In genomic region chr10:75925999-75926398, GRCh38 we compare ENCODE assay signal across 21 cellular contexts.
A peak's percentile ranks its signal among the peaks of the same experiment; 100 is the strongest.
DNase-seq lines count a peak whose midpoint lies in the region; ATAC-seq, FAIRE-seq and TF ChIP-seq lines count a peak whose summit lies in the region.
"Had no signal": no experiment of that assay in that cellular context is flagged by ENCODE, and none has a peak within 500 bp of the region (broad histone marks: within the 10 kb centered on the region; RNA-seq: fewer than 3 reads in every experiment).

No MANE protein-coding gene starts in this region.

- H3K4me2 ChIP-seq in HepG2 (ENCODE audit: low read depth, low read length) (no peak overlapping the region), neural cell (ENCODE audit: low read length) (no peak overlapping the region)
- H3K4me2 ChIP-seq: A549; BLaER1 treated with 17β-estradiol and CSF1 and Interleukin-3, amounts not matched to agents 10 nM and 100 nM had no signal

- no peaks in the 10 kb centered on the region for H3K4me1 ChIP-seq in HepG2 (ENCODE audit: insufficient read depth, low read length)
- H3K4me1 ChIP-seq in right lobe of liver, result no peaks in the 10 kb centered on the region
- no peaks in the 10 kb centered on the region for H3K4me1 ChIP-seq in prostate gland (replicated peaks)
- no peaks in the 10 kb centered on the region for H3K4me1 ChIP-seq in psoas muscle
- H3K4me1 ChIP-seq: A549, Caco-2 had no signal

- in situ Hi-C loops in HepG2 (cut with HindIII; ENCODE audit: extremely low pct_ligation_motif_present, low pct_unique_long_range_greater_than_20kb), result no loop called here

- no TSS peak for BruUV-seq in HepG2 (replicated peaks; lab: Mats Ljungman, UMichigan)

- H3K79me2 ChIP-seq in HepG2 (ENCODE audit: insufficient read depth, low read length) (no peaks in the 10 kb centered on the region), neural cell (replicated peaks; ENCODE audit: insufficient read depth, low read length) (no peaks in the 10 kb centered on the region)

- H3K9me2 ChIP-seq in neural cell (ENCODE audit: insufficient read depth, low read length), result no peaks in the 10 kb centered on the region

- H3K27ac ChIP-seq in HepG2 (ENCODE audit: extremely low read length, insufficient read depth, low read length) (no peak overlapping the region), right lobe of liver (no peak overlapping the region), neural cell (ENCODE audit: low read length) (peak overlapping the region; percentile 90), prostate gland (no peak overlapping the region), psoas muscle (no peak overlapping the region)
- H3K27ac ChIP-seq: 22Rv1; A549; BLaER1 treated with 17β-estradiol and CSF1 and Interleukin-3, amounts not matched to agents 10 nM and 100 nM; C4-2B had no signal

- TF ChIP-seq EP300 in HepG2 (IDR thresholded peaks at IDR 0.05; ENCODE audit: low read depth in 2 of 2, low read length in 2 of 2) (no peak), HepG2 (CRISPR knock-in tag; IDR thresholded peaks at IDR 0.05; ENCODE audit: borderline replicate concordance) (no peak), neural cell (conservative IDR thresholded peaks at IDR 0.05; ENCODE audit: poor library complexity, severe bottlenecking) (no peak)

- TF ChIP-seq RAD21 in HepG2 (CRISPR knock-in tag; IDR thresholded peaks at IDR 0.05) (no peak), neural cell (conservative IDR thresholded peaks at IDR 0.05) (no peak)

- peaks cover 2% of the 10 kb centered on the region for H3F3A ChIP-seq in neural cell (ENCODE audit: insufficient read depth, low read length, poor library complexity, severe bottlenecking)

- 100% methylated on average over 1 of the region's 1 CpG for WGBS in HepG2 (ENCODE audit: low lambda C conversion rate)
- WGBS in right lobe of liver (ENCODE audit: insufficient coverage, low coverage, low lambda C conversion rate, missing lambda C conversion rate), result 100% methylated on average over 1 of the region's 1 CpG
- WGBS in prostate gland, result 50% methylated on average over 1 of the region's 1 CpG
- WGBS in psoas muscle, 3 donors, result 96 to 100% (median 98%) methylated on average over 1 of the region's 1 CpG

- no peaks in the 10 kb centered on the region for H3K9me3 ChIP-seq in HepG2 (ENCODE audit: low read length)
- no peaks in the 10 kb centered on the region for H3K9me3 ChIP-seq in right lobe of liver
- H3K9me3 ChIP-seq in neural cell (ENCODE audit: low read length), result no peaks in the 10 kb centered on the region
- no peaks in the 10 kb centered on the region for H3K9me3 ChIP-seq in prostate gland
- no peaks in the 10 kb centered on the region for H3K9me3 ChIP-seq in psoas muscle
- H3K9me3 ChIP-seq: A549; BLaER1 treated with 17β-estradiol and CSF1 and Interleukin-3, amounts not matched to agents 10 nM and 100 nM; Caco-2 had no signal

- ATAC-seq in HepG2 (no peak), right lobe of liver (no peak), psoas muscle (no peak)
- ATAC-seq: A549; CD8-positive, alpha-beta T cell had no signal

- H3K4me3 ChIP-seq in HepG2 (replicated peaks in 1 of 3; ENCODE audit: insufficient read depth in 1 of 3, low read depth in 2 of 3, low read length in 3 of 3) (no peak overlapping the region), right lobe of liver (no peak overlapping the region), neural cell (ENCODE audit: low read length) (no peak overlapping the region), prostate gland (no peak overlapping the region), psoas muscle (no peak overlapping the region)
- H3K4me3 ChIP-seq: A549; BLaER1 treated with 17β-estradiol and CSF1 and Interleukin-3, amounts not matched to agents 10 nM and 100 nM had no signal

- no peaks in the 10 kb centered on the region for H3K27me3 ChIP-seq in HepG2 (ENCODE audit: control insufficient read depth in 1 of 2, insufficient read depth in 2 of 2, low read length in 2 of 2)
- H3K27me3 ChIP-seq in right lobe of liver, result no peaks in the 10 kb centered on the region
- H3K27me3 ChIP-seq in neural cell (ENCODE audit: insufficient read depth, low read depth, low read length), result no peaks in the 10 kb centered on the region
- no peaks in the 10 kb centered on the region for H3K27me3 ChIP-seq in prostate gland (replicated peaks; ENCODE audit: insufficient read depth)
- peaks cover 0 to 2% (median 0%) of the 10 kb centered on the region in 3 donors for H3K27me3 ChIP-seq in psoas muscle (ENCODE audit: insufficient read depth in 3 of 3, low read length in 2 of 3)
- H3K27me3 ChIP-seq: BLaER1 treated with 17β-estradiol and CSF1 and Interleukin-3, amounts not matched to agents 10 nM and 100 nM had no signal

- DNase-seq in HepG2 (ENCODE audit: low spot score) (no peak), right lobe of liver (no peak), prostate gland (ENCODE audit: low spot score) (peak; percentile 53), NK-92 (lab: John Stamatoyannopoulos, UW; ENCODE audit: unreplicated experiment) (no peak), psoas muscle (no peak)
- DNase-seq: AML-193; Caco-2; Calu3; CD4-positive, alpha-beta T cell; CD8-positive, alpha-beta T cell; DMS79 treated with DMSO at 0.1 percent for 48 hours; GF-D8 had no signal

- no peak for FAIRE-seq in HepG2 (lab: Jason Lieb, UNC)
- FAIRE-seq: A549, D721Med, G401.6, GM12891, GM19239 had no signal

- H3K36me3 ChIP-seq in HepG2 (replicated peaks in 1 of 2; ENCODE audit: control insufficient read depth in 1 of 2, insufficient read depth in 2 of 2, low read length in 2 of 2) (no peaks in the 10 kb centered on the region), right lobe of liver (no peaks in the 10 kb centered on the region), neural cell (ENCODE audit: insufficient read depth, low read length) (no peaks in the 10 kb centered on the region), prostate gland (no peaks in the 10 kb centered on the region), psoas muscle (ENCODE audit: insufficient read depth in 1 of 2, low read depth in 1 of 2) (no peaks in the 10 kb centered on the region)
- H3K36me3 ChIP-seq: BLaER1 treated with 17β-estradiol and CSF1 and Interleukin-3, amounts not matched to agents 10 nM and 100 nM had no signal

- TF ChIP-seq CTCF in HepG2 (CRISPR knock-in tag; IDR thresholded peaks at IDR 0.05), result no peak
- no peak for TF ChIP-seq CTCF in right lobe of liver (IDR thresholded peaks at IDR 0.05)
- TF ChIP-seq CTCF in neural cell (IDR thresholded peaks at IDR 0.05; ENCODE audit: poor library complexity, severe bottlenecking), result no peak
- no peak for TF ChIP-seq CTCF in prostate gland (IDR thresholded peaks at IDR 0.05)
- TF ChIP-seq CTCF in psoas muscle (IDR thresholded peaks at IDR 0.05), result no peak

- CTCF ChIA-PET in HepG2 (lab: Yijun Ruan, JAX; ENCODE audit: low intra/inter-chr PET ratio, low total read pairs), result no interaction called here

- intact Hi-C loops in HepG2 (cut with micrococcal nuclease; ENCODE audit: unreplicated experiment) (no loop called here), right lobe of liver (cut with DNase I) (no loop called here), prostate gland (cut with DNase I) (no loop called here), psoas muscle (cut with DNase I) (loop anchor here (5.0 to 10.0 kb wide), 2 partner anchors 111 to 521 kb away; partner anchors contain the start of gene ZNF503 (in 1 of the 2))

- TF ChIP-seq POLR2A in HepG2 (IDR thresholded peaks at IDR 0.05; ENCODE audit: insufficient read depth in 1 of 2, low read depth in 2 of 2, low read length in 2 of 2) (no peak), right lobe of liver (IDR thresholded peaks at IDR 0.05) (no peak), prostate gland (IDR thresholded peaks at IDR 0.05) (no peak)

- H2AFZ ChIP-seq in HepG2 (ENCODE audit: low read length), result no peak overlapping the region
- no peak overlapping the region for H2AFZ ChIP-seq in neural cell (ENCODE audit: low read depth, low read length)

- POLR2A ChIA-PET in HepG2 (lab: Yijun Ruan, JAX), result no interaction called here

- H3K9ac ChIP-seq in HepG2 (ENCODE audit: insufficient read depth, low read depth, low read length) (no peak overlapping the region), neural cell (ENCODE audit: low read length) (no peak overlapping the region)
- H3K9ac ChIP-seq: BLaER1 treated with 17β-estradiol and CSF1 and Interleukin-3, amounts not matched to agents 10 nM and 100 nM had no signal

- H4K20me1 ChIP-seq in HepG2 (ENCODE audit: insufficient read depth, low read length) (no peaks in the 10 kb centered on the region), neural cell (ENCODE audit: insufficient read depth) (no peaks in the 10 kb centered on the region)
- H4K20me1 ChIP-seq: BLaER1 treated with 17β-estradiol and CSF1 and Interleukin-3, amounts not matched to agents 10 nM and 100 nM had no signal

TF ChIP-seq in HepG2, 621 proteins besides CTCF, POLR2A, EP300 and RAD21:
- TF ChIP-seq ZNF3 (CRISPR knock-in tag; IDR thresholded peaks at IDR 0.05), result no peak
- TF ChIP-seq, protein P1, sequence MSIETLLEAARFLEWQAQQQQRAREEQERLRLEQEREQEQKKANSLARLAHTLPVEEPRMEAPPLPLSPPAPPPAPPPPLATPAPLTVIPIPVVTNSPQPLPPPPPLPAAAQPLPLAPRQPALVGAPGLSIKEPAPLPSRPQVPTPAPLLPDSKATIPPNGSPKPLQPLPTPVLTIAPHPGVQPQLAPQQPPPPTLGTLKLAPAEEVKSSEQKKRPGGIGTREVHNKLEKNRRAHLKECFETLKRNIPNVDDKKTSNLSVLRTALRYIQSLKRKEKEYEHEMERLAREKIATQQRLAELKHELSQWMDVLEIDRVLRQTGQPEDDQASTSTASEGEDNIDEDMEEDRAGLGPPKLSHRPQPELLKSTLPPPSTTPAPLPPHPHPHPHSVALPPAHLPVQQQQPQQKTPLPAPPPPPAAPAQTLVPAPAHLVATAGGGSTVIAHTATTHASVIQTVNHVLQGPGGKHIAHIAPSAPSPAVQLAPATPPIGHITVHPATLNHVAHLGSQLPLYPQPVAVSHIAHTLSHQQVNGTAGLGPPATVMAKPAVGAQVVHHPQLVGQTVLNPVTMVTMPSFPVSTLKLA (IDR thresholded peaks at IDR 0.05), result peak; percentile 68

TF ChIP-seq in neural cell, 6 proteins besides CTCF, POLR2A, EP300 and RAD21 (continues in another document):
- no peak for TF ChIP-seq SMC3 (conservative IDR thresholded peaks at IDR 0.05; ENCODE audit: poor library complexity)
- no peak for TF ChIP-seq POLR2AphosphoS5 (IDR thresholded peaks at IDR 0.05)
- no peak for TF ChIP-seq MXI1 (conservative IDR thresholded peaks at IDR 0.05; ENCODE audit: poor library complexity, severe bottlenecking)
- no peak for TF ChIP-seq TAF1 (IDR thresholded peaks at IDR 0.05; ENCODE audit: low read depth)

Comparison
In these comparisons a context has a peak if more than half of its experiments do, and no peak if none do; other contexts are left out.
1. intact Hi-C loops: an anchor here in psoas muscle (5.0 to 10.0 kb wide); none called in HepG2, right lobe of liver and prostate gland.